In genomic region chr3:73422556-73422955, GRCh38 we compare ENCODE assay signal across 29 cellular contexts.
DNase-seq lines count a peak whose midpoint lies in the region; ATAC-seq, FAIRE-seq and TF ChIP-seq lines count a peak whose summit lies in the region.
"Had no signal": no experiment of that assay in that cellular context is flagged by ENCODE, and none has a peak within 500 bp of the region (broad histone marks: within the 10 kb centered on the region; RNA-seq: fewer than 3 reads in every experiment).

No MANE protein-coding gene starts in this region.

- no peaks in the 10 kb centered on the region for H3K36me3 Mint-ChIP-seq in natural killer cell
- H3K36me3 Mint-ChIP-seq: activated naive CD8-positive, alpha-beta T cell had no signal

- H3K27me3 Mint-ChIP-seq in natural killer cell (ENCODE audit: low read depth in 2 of 2) = no peaks in the 10 kb centered on the region

- peaks cover 62% of the 10 kb centered on the region for H3K79me2 ChIP-seq in hepatocyte

- H3K9ac ChIP-seq in BLaER1 treated with 17β-estradiol and CSF1 and Interleukin-3, amounts not matched to agents 10 nM and 100 nM = no peak overlapping the region
- peak overlapping the region; percentile 1 for H3K9ac ChIP-seq in adipocyte (ENCODE audit: low read length)

- FAIRE-seq in urothelium cell line (lab: Jason Lieb, UNC) = no peak
- FAIRE-seq: astrocyte, G401.6, GM19239, RCC 7860, small intestine had no signal

- peaks cover 0 to 7% (median 5%) of the 10 kb centered on the region in 10 experiments; a peak in 8 of 20 replicates for H3K4me1 ChIP-seq in BLaER1 treated with 17β-estradiol and CSF1 and Interleukin-3, amounts not matched to agents 10 nM and 100 nM
- H3K4me1 ChIP-seq in adipocyte (ENCODE audit: control insufficient read depth, insufficient read depth, low read length) = peaks cover 43% of the 10 kb centered on the region
- peaks cover 21% of the 10 kb centered on the region for H3K4me1 ChIP-seq in hepatocyte (ENCODE audit: insufficient read depth)
- H3K4me1 ChIP-seq: HAP-1, SJSA1 had no signal

- ATAC-seq in sciatic nerve (peak; percentile 35), natural killer cell (no peak)
- ATAC-seq: activated CD8-positive, alpha-beta T cell treated with anti-CD3 and anti-CD28 coated beads for 36 hours had no signal

- TF ChIP-seq POLR2A in erythroblast (IDR thresholded peaks at IDR 0.05; ENCODE audit: low read length) = no peak

- no peaks in the 10 kb centered on the region for H3K4me1 Mint-ChIP-seq in natural killer cell

- peaks cover 0 to 16% (median 5%) of the 10 kb centered on the region in 11 experiments; a peak in 10 of 22 replicates for H3K9me3 ChIP-seq in BLaER1 treated with 17β-estradiol and CSF1 and Interleukin-3, amounts not matched to agents 10 nM and 100 nM (replicated peaks in 1 of 11)
- no peaks in the 10 kb centered on the region for H3K9me3 ChIP-seq in adipocyte (ENCODE audit: control insufficient read depth, low read length)
- no peaks in the 10 kb centered on the region for H3K9me3 ChIP-seq in hepatocyte (ENCODE audit: low read depth)
- H3K9me3 ChIP-seq: HAP-1, neutrophil, SJSA1 had no signal

- H4K20me1 ChIP-seq in BLaER1 treated with 17β-estradiol and CSF1 and Interleukin-3, amounts not matched to agents 10 nM and 100 nM = no peaks in the 10 kb centered on the region
- peaks cover 20% of the 10 kb centered on the region for H4K20me1 ChIP-seq in hepatocyte (ENCODE audit: insufficient read depth, poor library complexity, severe bottlenecking)

- peak overlapping the region in 7 of 11 experiments; percentile 0 to 50 (median 22); a peak in 8 of 22 replicates for H3K4me2 ChIP-seq in BLaER1 treated with 17β-estradiol and CSF1 and Interleukin-3, amounts not matched to agents 10 nM and 100 nM
- H3K4me2 ChIP-seq in hepatocyte = no peak overlapping the region

- H3K4me3 Mint-ChIP-seq in natural killer cell = no peak overlapping the region
- H3K4me3 Mint-ChIP-seq: activated CD8-positive, alpha-beta T cell treated with anti-CD3 and anti-CD28 coated beads for 36 hours; activated naive CD8-positive, alpha-beta T cell; T-helper 1 cell treated with Interleukin-12 subunit alpha and Interleukin-12 subunit beta and Interleukin-4 antibody, amounts not matched to agents 30 μg/mL and 1 μg/mL, for 36 hours had no signal

- no peak overlapping the region for H2AFZ ChIP-seq in hepatocyte

- H3K9me2 ChIP-seq in hepatocyte (replicated peaks; ENCODE audit: insufficient read depth) = no peaks in the 10 kb centered on the region

- intact Hi-C loops in sciatic nerve (cut with DNase I) (no loop called here), natural killer cell (cut with micrococcal nuclease) (no loop called here)

- no peak for TF ChIP-seq CTCF in hepatocyte (IDR thresholded peaks at IDR 0.05; ENCODE audit: poor library complexity)
- no peak for TF ChIP-seq CTCF in natural killer cell (IDR thresholded peaks at IDR 0.05)

- H3K27ac Mint-ChIP-seq in natural killer cell = no peak overlapping the region
- H3K27ac Mint-ChIP-seq: activated CD8-positive, alpha-beta T cell treated with anti-CD3 and anti-CD28 coated beads for 36 hours; activated naive CD8-positive, alpha-beta T cell; T-helper 1 cell treated with Interleukin-12 subunit alpha and Interleukin-12 subunit beta and Interleukin-4 antibody, amounts not matched to agents 30 μg/mL and 1 μg/mL, for 36 hours had no signal

- no peaks in the 10 kb centered on the region for H3K27me3 ChIP-seq in BLaER1 treated with 17β-estradiol and CSF1 and Interleukin-3, amounts not matched to agents 10 nM and 100 nM
- no peaks in the 10 kb centered on the region for H3K27me3 ChIP-seq in adipocyte (replicated peaks; ENCODE audit: control insufficient read depth, insufficient read depth, low read length)
- no peaks in the 10 kb centered on the region for H3K27me3 ChIP-seq in hepatocyte
- H3K27me3 ChIP-seq: SJSA1 had no signal

- no peak overlapping the region for H3K4me3 ChIP-seq in BLaER1 treated with 17β-estradiol and CSF1 and Interleukin-3, amounts not matched to agents 10 nM and 100 nM
- peak overlapping the region; percentile 55 for H3K4me3 ChIP-seq in adipocyte (ENCODE audit: low read length)
- H3K4me3 ChIP-seq in hepatocyte = no peak overlapping the region
- H3K4me3 ChIP-seq: HAP-1, SJSA1 had no signal

- DNase-seq in adipocyte (ENCODE audit: low read depth) (no peak), hepatocyte (ENCODE audit: low spot score) (no peak), sciatic nerve (ENCODE audit: low spot score) (no peak), erythroblast (lab: John Stamatoyannopoulos, UW) (no peak), urothelium cell line (ENCODE audit: low spot score) (no peak), natural killer cell (no peak), NCI-H187 (lab: John Stamatoyannopoulos, UW) (no peak)
- DNase-seq: activated CD8-positive, alpha-beta T cell treated with anti-CD3 and anti-CD28 coated beads for 36 hours; activated effector memory CD4-positive, alpha-beta T cell treated with Interleukin-2 at 50 U/mL for 16 hours; C1 segment of cervical spinal cord; central memory CD4-positive, alpha-beta T cell; COR-L47; DMS53; mammary epithelial cell; NCI-H2081; NCI-H2227 treated with DMSO at 0.1 percent for 48 hours; NCI-H69; small intestine; stimulated activated CD8-positive, alpha-beta memory T cell treated with anti-CD3 and anti-CD28 coated beads, Interleukin-4, amount 100 ng/mL, for 48 hours had no signal

- WGBS in hepatocyte (ENCODE audit: low lambda C conversion rate, missing lambda C conversion rate) = 67% methylated on average over 2 of the region's 2 CpGs

- no peaks in the 10 kb centered on the region for H3K36me3 ChIP-seq in BLaER1 treated with 17β-estradiol and CSF1 and Interleukin-3, amounts not matched to agents 10 nM and 100 nM
- H3K36me3 ChIP-seq in adipocyte (ENCODE audit: control insufficient read depth, insufficient read depth, low read length, severe bottlenecking) (no peaks in the 10 kb centered on the region), hepatocyte (replicated peaks; ENCODE audit: insufficient read depth, low read depth) (no peaks in the 10 kb centered on the region)
- H3K36me3 ChIP-seq: HAP-1, neutrophil, SJSA1 had no signal

- no peaks in the 10 kb centered on the region for H3K9me3 Mint-ChIP-seq in natural killer cell
- H3K9me3 Mint-ChIP-seq: activated CD8-positive, alpha-beta T cell treated with anti-CD3 and anti-CD28 coated beads for 36 hours; T-helper 1 cell treated with Interleukin-12 subunit alpha and Interleukin-12 subunit beta and Interleukin-4 antibody, amounts not matched to agents 30 μg/mL and 1 μg/mL, for 36 hours had no signal

- no peak overlapping the region for H3K27ac ChIP-seq in BLaER1 treated with 17β-estradiol and CSF1 and Interleukin-3, amounts not matched to agents 10 nM and 100 nM
- peak overlapping the region; percentile 25 for H3K27ac ChIP-seq in hepatocyte
- H3K27ac ChIP-seq: neutrophil, SJSA1 had no signal
